In the genomic region with DNA sequence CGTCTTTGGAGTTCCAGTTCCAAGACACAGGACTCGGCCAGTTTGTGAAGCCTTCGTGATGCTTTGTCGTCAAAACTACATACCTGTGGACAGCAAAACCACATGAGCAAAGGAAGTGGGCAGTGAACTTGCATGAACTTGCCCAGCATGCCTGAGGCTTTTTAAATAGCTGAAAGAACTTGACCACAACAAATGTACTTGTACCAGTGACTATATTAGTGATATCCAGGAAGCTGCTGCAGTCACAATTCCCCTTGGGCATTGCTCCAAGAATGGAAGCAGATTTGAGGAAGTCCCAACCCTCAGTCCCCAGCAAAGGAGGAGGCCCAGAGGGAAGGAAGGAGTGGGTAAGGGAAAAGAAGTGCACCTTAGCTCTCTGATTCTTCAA, we compare ENCODE assay signal across 9 cellular contexts. TPM values are rescaled to one million over a fixed set of nuclear protein-coding genes. Genes with fewer than 3 reads are reported as not detected.
DNase-seq lines count a peak whose midpoint lies in the region; ATAC-seq and TF ChIP-seq lines count a peak whose summit lies in the region.
"Had no signal": no experiment of that assay in that cellular context is flagged by ENCODE, and none has a peak within 500 bp of the region (broad histone marks: within the 10 kb centered on the region; RNA-seq: fewer than 3 reads in every experiment).

No MANE protein-coding gene starts in this region.

- H3K36me3 ChIP-seq in CD8-positive, alpha-beta memory T cell (ENCODE audit: insufficient read depth, low read length), result peaks cover 11% of the 10 kb centered on the region

- DNase-seq in Right ventricle myocardium superior (no peak), cardiac septum (ENCODE audit: low spot score) (no peak), SK-MEL-5 (ENCODE audit: low read depth, low spot score) (peak; percentile 52), fibroblast of villous mesenchyme (ENCODE audit: low read depth) (peak; percentile 11), GM03348 (ENCODE audit: low spot score) (no peak)
- no peak for DNase-seq in activated T-cell treated with anti-CD3 and anti-CD28 coated beads, Interleukin-2, amount 50 U/mL, for 72 hours
- DNase-seq in CD8-positive, alpha-beta memory T cell, result no peak
- DNase-seq: nephron progenitor cell had no signal

- ATAC-seq in Right ventricle myocardium superior (ENCODE audit: poor library complexity), result peak; percentile 14
- no peak for ATAC-seq in activated T-cell treated with anti-CD3 and anti-CD28 coated beads, Interleukin-2, amount 50 U/mL, for 72 hours (replicated peaks in 1 of 2)
- ATAC-seq in HG02678 (IDR thresholded peaks at IDR 0.05; ENCODE audit: unreplicated experiment), result no peak

- H3K4me1 ChIP-seq in CD8-positive, alpha-beta memory T cell (ENCODE audit: insufficient read depth, low read length), result peaks cover 22% of the 10 kb centered on the region

- no peak overlapping the region for H3K27ac ChIP-seq in CD8-positive, alpha-beta memory T cell (ENCODE audit: low read depth, low read length)

- H3K27me3 Mint-ChIP-seq in activated T-cell treated with anti-CD3 and anti-CD28 coated beads, Interleukin-2, amount 50 U/mL, for 72 hours (ENCODE audit: low read depth), result peaks cover 8% of the 10 kb centered on the region
- H3K27me3 Mint-ChIP-seq in CD8-positive, alpha-beta memory T cell, result no peaks in the 10 kb centered on the region

- no peak overlapping the region for H3K4me3 ChIP-seq in fibroblast of villous mesenchyme (ENCODE audit: low read depth, low read length)
- H3K4me3 ChIP-seq in CD8-positive, alpha-beta memory T cell (ENCODE audit: low read length), result no peak overlapping the region

- H3K9me3 ChIP-seq in CD8-positive, alpha-beta memory T cell (ENCODE audit: low read length), result no peaks in the 10 kb centered on the region

- H3K4me3 Mint-ChIP-seq in activated T-cell treated with anti-CD3 and anti-CD28 coated beads, Interleukin-2, amount 50 U/mL, for 72 hours, result no peak overlapping the region
- peak overlapping the region in 3 of 7 donors; percentile 57 to 86 (median 59) for H3K4me3 Mint-ChIP-seq in CD8-positive, alpha-beta memory T cell
- H3K4me3 Mint-ChIP-seq: nephron progenitor cell had no signal

- peaks cover 21% of the 10 kb centered on the region for H3K4me1 Mint-ChIP-seq in activated T-cell treated with anti-CD3 and anti-CD28 coated beads, Interleukin-2, amount 50 U/mL, for 72 hours (ENCODE audit: low read depth)
- H3K4me1 Mint-ChIP-seq in CD8-positive, alpha-beta memory T cell, result peaks cover 18 to 33% (median 22%) of the 10 kb centered on the region in 3 donors

- no peak overlapping the region for H3K27ac Mint-ChIP-seq in activated T-cell treated with anti-CD3 and anti-CD28 coated beads, Interleukin-2, amount 50 U/mL, for 72 hours
- H3K27ac Mint-ChIP-seq in CD8-positive, alpha-beta memory T cell, result no peak overlapping the region
- H3K27ac Mint-ChIP-seq: nephron progenitor cell had no signal

- POLR2A ChIA-PET in CD8-positive, alpha-beta memory T cell (lab: Charles Lee), result interaction anchor here (0.9 kb wide), 1 partner anchor 19 kb away, joined by 4 read pairs; no protein-coding TSS in a partner anchor

- no peaks in the 10 kb centered on the region for H3K27me3 ChIP-seq in CD8-positive, alpha-beta memory T cell (ENCODE audit: insufficient read depth, low read length, poor library complexity, severe bottlenecking)

- in situ Hi-C loops in SK-MEL-5 (cut with HindIII; ENCODE audit: low pct_unique_long_range_greater_than_20kb, low sequenced_read_pairs), result no loop called here

- H3K36me3 Mint-ChIP-seq in activated T-cell treated with anti-CD3 and anti-CD28 coated beads, Interleukin-2, amount 50 U/mL, for 72 hours (ENCODE audit: insufficient read depth in 2 of 2), result no peaks in the 10 kb centered on the region
- peaks cover 5 to 35% (median 6%) of the 10 kb centered on the region in 3 donors for H3K36me3 Mint-ChIP-seq in CD8-positive, alpha-beta memory T cell

- TF ChIP-seq CTCF in fibroblast of villous mesenchyme (IDR thresholded peaks at IDR 0.05; ENCODE audit: insufficient read depth, low read depth, low read length), result no peak

- intact Hi-C loops in Right ventricle myocardium superior (cut with DNase I) (loop anchor here (5.0 kb wide), 2 partner anchors 58 to 93 kb away; no protein-coding TSS in a partner anchor), cardiac septum (cut with DNase I) (loop anchor here (5.0 kb wide), 2 partner anchors 93 to 162 kb away; no protein-coding TSS in a partner anchor)

- CTCF ChIA-PET in CD8-positive, alpha-beta memory T cell (lab: Charles Lee), result interaction anchor here (1.4 kb wide), 1 partner anchor 56 kb away, joined by 4 read pairs; no protein-coding TSS in a partner anchor

- no peaks in the 10 kb centered on the region for H3K9me3 Mint-ChIP-seq in activated T-cell treated with anti-CD3 and anti-CD28 coated beads, Interleukin-2, amount 50 U/mL, for 72 hours
- H3K9me3 Mint-ChIP-seq in CD8-positive, alpha-beta memory T cell, result no peaks in the 10 kb centered on the region

RNA-seq across cellular contexts. Expression of a gene that starts 2.6 kb away (rescaled TPM):
- total RNA-seq in Right ventricle myocardium superior, result 12.3 TPM
- total RNA-seq in cardiac septum, result 13.3 TPM
- total RNA-seq in SK-MEL-5 (2014; rRNA removed; shearing (Covaris generic)), result 33.5 and 40.2 TPM in 2 replicates
- 44.9 and 52.8 TPM in 2 replicates for polyA plus RNA-seq in SK-MEL-5 (2015; cell fraction: cytosol; rRNA removed)
- polyA plus RNA-seq in SK-MEL-5 (2015; cell fraction: nucleus; rRNA removed), result 22.9 and 29.4 TPM in 2 replicates
- total RNA-seq in fibroblast of villous mesenchyme, result 4.8 and 7.8 TPM in 2 replicates
- 1 to 10 TPM; 5.5 to 9.0 TPM for total RNA-seq in activated T-cell treated with anti-CD3 and anti-CD28 coated beads, Interleukin-2, amount 50 U/mL, for 72 hours
- total RNA-seq in CD8-positive, alpha-beta memory T cell, result 10 to 100 TPM; 14.1 to 15.7 TPM
- 17.2 TPM for polyA plus RNA-seq in CD8-positive, alpha-beta memory T cell

RNA-seq across cellular contexts. Expression of a gene that starts 40.3 kb away (rescaled TPM):
- total RNA-seq in Right ventricle myocardium superior (34.3 TPM), cardiac septum (27.9 TPM), fibroblast of villous mesenchyme (30.3 and 37.1 TPM in 2 replicates)
- 54.7 and 59.7 TPM in 2 replicates for total RNA-seq in SK-MEL-5 (2014; rRNA removed; shearing (Covaris generic))
- polyA plus RNA-seq in SK-MEL-5 (2015; cell fraction: cytosol; rRNA removed), result 36.5 and 36.9 TPM in 2 replicates
- polyA plus RNA-seq in SK-MEL-5 (2015; cell fraction: nucleus; rRNA removed), result 23.3 and 24.6 TPM in 2 replicates
- total RNA-seq in activated T-cell treated with anti-CD3 and anti-CD28 coated beads, Interleukin-2, amount 50 U/mL, for 72 hours, result 10 to 100 TPM; 44.1 to 47.4 TPM
- total RNA-seq in CD8-positive, alpha-beta memory T cell, result 10 to 100 TPM; 24.7 to 25.3 TPM
- 28.0 TPM for polyA plus RNA-seq in CD8-positive, alpha-beta memory T cell

RNA-seq across cellular contexts. Expression of a gene that starts 47.6 kb away (rescaled TPM):
- total RNA-seq in Right ventricle myocardium superior (not detected), cardiac septum (not detected), fibroblast of villous mesenchyme (not detected in 2 replicates)
- total RNA-seq in SK-MEL-5 (2014; rRNA removed; shearing (Covaris generic)), result not detected in 2 replicates
- 0.04 TPM in 1 of 2 replicates, not detected in the other for polyA plus RNA-seq in SK-MEL-5 (2015; cell fraction: cytosol; rRNA removed)
- not detected in 2 replicates for polyA plus RNA-seq in SK-MEL-5 (2015; cell fraction: nucleus; rRNA removed)
- under 1 TPM; 0.35 to 0.72 TPM for total RNA-seq in activated T-cell treated with anti-CD3 and anti-CD28 coated beads, Interleukin-2, amount 50 U/mL, for 72 hours
- under 1 TPM; 0.18 to 0.20 TPM for total RNA-seq in CD8-positive, alpha-beta memory T cell
- polyA plus RNA-seq in CD8-positive, alpha-beta memory T cell, result 5.3 TPM

Comparison
In these comparisons a context has a peak if more than half of its experiments do, and no peak if none do; other contexts are left out.
1. DNase-seq: peak in SK-MEL-5 (single experiment) and fibroblast of villous mesenchyme (single experiment); none in Right ventricle myocardium superior (single experiment), cardiac septum (single experiment), activated T-cell treated with anti-CD3 and anti-CD28 coated beads, Interleukin-2, amount 50 U/mL, for 72 hours (0 of 2), CD8-positive, alpha-beta memory T cell (0 of 5) and GM03348 (single experiment).